ENCODE assay signal across 8 cellular contexts in genomic region chr2:87229091-87229689, GRCh38.
A peak's percentile ranks its signal among the peaks of the same experiment; 100 is the strongest.
DNase-seq lines count a peak whose midpoint lies in the region; ATAC-seq and TF ChIP-seq lines count a peak whose summit lies in the region.
"Not testable (repeated sequence)": the region's sequence is repeated elsewhere in the genome, so short reads cannot be mapped to it uniquely, and the experiment has no call there.

No MANE protein-coding gene starts in this region.

- H3K4me1 Mint-ChIP-seq in CD4-positive, alpha-beta memory T cell; memory B cell; stimulated activated memory B cell treated with anti-CD40 and anti-IgM and Interleukin-4, amounts not matched to agents 10 μg/mL and 1 μg/mL and 100 μg/mL, for 72 hours: not testable (repeated sequence)

- not testable (repeated sequence) for H3K27ac Mint-ChIP-seq in CD4-positive, alpha-beta memory T cell; memory B cell; stimulated activated memory B cell treated with anti-CD40 and anti-IgM and Interleukin-4, amounts not matched to agents 10 μg/mL and 1 μg/mL and 100 μg/mL, for 72 hours

- not testable (repeated sequence) for H3K4me3 ChIP-seq in CD4-positive, alpha-beta memory T cell (ENCODE audit: low read length in 2 of 2); body of pancreas

- H3K4me3 Mint-ChIP-seq in CD4-positive, alpha-beta memory T cell; memory B cell; stimulated activated memory B cell treated with anti-CD40 and anti-IgM and Interleukin-4, amounts not matched to agents 10 μg/mL and 1 μg/mL and 100 μg/mL, for 72 hours: not testable (repeated sequence)

- CTCF ChIA-PET in CD4-positive, alpha-beta memory T cell (lab: Charles Lee; ENCODE audit: partially characterized antibody), result not testable (repeated sequence)

- 0% methylated on average over 1 to 3 of the region's 4 CpGs for WGBS in body of pancreas, 2 donors

- intact Hi-C loops in CD4-positive, alpha-beta memory T cell (cut with micrococcal nuclease); body of pancreas (cut with DNase I): not testable (repeated sequence)

- not testable (repeated sequence) for TF ChIP-seq POLR2A in body of pancreas (IDR thresholded peaks at IDR 0.05)

- not testable (repeated sequence) for H3K9me3 ChIP-seq in CD4-positive, alpha-beta memory T cell (ENCODE audit: control insufficient read depth in 1 of 2, low read length in 2 of 2); body of pancreas

- H3K27ac ChIP-seq in CD4-positive, alpha-beta memory T cell (ENCODE audit: low read depth, low read length); body of pancreas; foreskin keratinocyte: not testable (repeated sequence)

- H3K27me3 Mint-ChIP-seq in CD4-positive, alpha-beta memory T cell; memory B cell: not testable (repeated sequence)
- H3K27me3 Mint-ChIP-seq in stimulated activated memory B cell treated with anti-CD40 and anti-IgM and Interleukin-4, amounts not matched to agents 10 μg/mL and 1 μg/mL and 100 μg/mL, for 72 hours, result peaks cover 13% of the 10 kb centered on the region

- POLR2A ChIA-PET in CD4-positive, alpha-beta memory T cell (lab: Charles Lee; ENCODE audit: partially characterized antibody), result not testable (repeated sequence)

- H3K36me3 Mint-ChIP-seq in CD4-positive, alpha-beta memory T cell; memory B cell; stimulated activated memory B cell treated with anti-CD40 and anti-IgM and Interleukin-4, amounts not matched to agents 10 μg/mL and 1 μg/mL and 100 μg/mL, for 72 hours: not testable (repeated sequence)

- H3K36me3 ChIP-seq in CD4-positive, alpha-beta memory T cell (ENCODE audit: insufficient read depth, low read length); body of pancreas (replicated peaks in 1 of 2; ENCODE audit: insufficient read depth in 1 of 2, low read depth in 2 of 2): not testable (repeated sequence)

- peak in 2 of 7 experiments; percentile 15 to 48 for TF ChIP-seq CTCF in body of pancreas (IDR thresholded peaks at IDR 0.05)
- TF ChIP-seq CTCF in foreskin keratinocyte (conservative IDR thresholded peaks at IDR 0.05), result not testable (repeated sequence)

- H3K9me3 Mint-ChIP-seq in CD4-positive, alpha-beta memory T cell; memory B cell; stimulated activated memory B cell treated with anti-CD40 and anti-IgM and Interleukin-4, amounts not matched to agents 10 μg/mL and 1 μg/mL and 100 μg/mL, for 72 hours: not testable (repeated sequence)

- DNase-seq in CD4-positive, alpha-beta memory T cell, result peak in 3 of 5 donors; percentile 22 to 28 (median 23)
- DNase-seq in body of pancreas, foreskin keratinocyte: not testable (repeated sequence)
- DNase-seq in memory B cell (ENCODE audit: low spot score in 2 of 2), result peak; percentile 9 to 25

- H3K4me1 ChIP-seq in CD4-positive, alpha-beta memory T cell (ENCODE audit: insufficient read depth, low read length); body of pancreas; foreskin keratinocyte: not testable (repeated sequence)

- peak; percentile 73 for ATAC-seq in GM19455 (IDR thresholded peaks at IDR 0.05; ENCODE audit: unreplicated experiment)
- peak; percentile 54 for ATAC-seq in HG03135 (IDR thresholded peaks at IDR 0.05; ENCODE audit: unreplicated experiment)
- ATAC-seq in SK-N-SH treated with all-trans-retinoic acid at 6 μM for 48 hours, result peak; percentile 97
- peak; percentile 88 for ATAC-seq in body of pancreas
- peak; percentile 63 for ATAC-seq in foreskin keratinocyte
- ATAC-seq in memory B cell (ENCODE audit: low read depth), result peak; percentile 71
- ATAC-seq in stimulated activated memory B cell treated with anti-CD40 and anti-IgM and Interleukin-4, amounts not matched to agents 10 μg/mL and 1 μg/mL and 100 μg/mL, for 72 hours, result peak; percentile 78

- not testable (repeated sequence) for H3K27me3 ChIP-seq in CD4-positive, alpha-beta memory T cell (ENCODE audit: insufficient read depth, low read length); body of pancreas; foreskin keratinocyte
